ENCODE assay signal across 1 cellular context in genomic region chr1:99069146-99069545, GRCh38.
TF ChIP-seq lines count a peak whose summit lies in the region.

No MANE protein-coding gene starts in this region.

TF ChIP-seq in GM23338, 12 proteins besides CTCF, POLR2A, EP300 and RAD21 (continued from another document):
- TF ChIP-seq, protein P1, sequence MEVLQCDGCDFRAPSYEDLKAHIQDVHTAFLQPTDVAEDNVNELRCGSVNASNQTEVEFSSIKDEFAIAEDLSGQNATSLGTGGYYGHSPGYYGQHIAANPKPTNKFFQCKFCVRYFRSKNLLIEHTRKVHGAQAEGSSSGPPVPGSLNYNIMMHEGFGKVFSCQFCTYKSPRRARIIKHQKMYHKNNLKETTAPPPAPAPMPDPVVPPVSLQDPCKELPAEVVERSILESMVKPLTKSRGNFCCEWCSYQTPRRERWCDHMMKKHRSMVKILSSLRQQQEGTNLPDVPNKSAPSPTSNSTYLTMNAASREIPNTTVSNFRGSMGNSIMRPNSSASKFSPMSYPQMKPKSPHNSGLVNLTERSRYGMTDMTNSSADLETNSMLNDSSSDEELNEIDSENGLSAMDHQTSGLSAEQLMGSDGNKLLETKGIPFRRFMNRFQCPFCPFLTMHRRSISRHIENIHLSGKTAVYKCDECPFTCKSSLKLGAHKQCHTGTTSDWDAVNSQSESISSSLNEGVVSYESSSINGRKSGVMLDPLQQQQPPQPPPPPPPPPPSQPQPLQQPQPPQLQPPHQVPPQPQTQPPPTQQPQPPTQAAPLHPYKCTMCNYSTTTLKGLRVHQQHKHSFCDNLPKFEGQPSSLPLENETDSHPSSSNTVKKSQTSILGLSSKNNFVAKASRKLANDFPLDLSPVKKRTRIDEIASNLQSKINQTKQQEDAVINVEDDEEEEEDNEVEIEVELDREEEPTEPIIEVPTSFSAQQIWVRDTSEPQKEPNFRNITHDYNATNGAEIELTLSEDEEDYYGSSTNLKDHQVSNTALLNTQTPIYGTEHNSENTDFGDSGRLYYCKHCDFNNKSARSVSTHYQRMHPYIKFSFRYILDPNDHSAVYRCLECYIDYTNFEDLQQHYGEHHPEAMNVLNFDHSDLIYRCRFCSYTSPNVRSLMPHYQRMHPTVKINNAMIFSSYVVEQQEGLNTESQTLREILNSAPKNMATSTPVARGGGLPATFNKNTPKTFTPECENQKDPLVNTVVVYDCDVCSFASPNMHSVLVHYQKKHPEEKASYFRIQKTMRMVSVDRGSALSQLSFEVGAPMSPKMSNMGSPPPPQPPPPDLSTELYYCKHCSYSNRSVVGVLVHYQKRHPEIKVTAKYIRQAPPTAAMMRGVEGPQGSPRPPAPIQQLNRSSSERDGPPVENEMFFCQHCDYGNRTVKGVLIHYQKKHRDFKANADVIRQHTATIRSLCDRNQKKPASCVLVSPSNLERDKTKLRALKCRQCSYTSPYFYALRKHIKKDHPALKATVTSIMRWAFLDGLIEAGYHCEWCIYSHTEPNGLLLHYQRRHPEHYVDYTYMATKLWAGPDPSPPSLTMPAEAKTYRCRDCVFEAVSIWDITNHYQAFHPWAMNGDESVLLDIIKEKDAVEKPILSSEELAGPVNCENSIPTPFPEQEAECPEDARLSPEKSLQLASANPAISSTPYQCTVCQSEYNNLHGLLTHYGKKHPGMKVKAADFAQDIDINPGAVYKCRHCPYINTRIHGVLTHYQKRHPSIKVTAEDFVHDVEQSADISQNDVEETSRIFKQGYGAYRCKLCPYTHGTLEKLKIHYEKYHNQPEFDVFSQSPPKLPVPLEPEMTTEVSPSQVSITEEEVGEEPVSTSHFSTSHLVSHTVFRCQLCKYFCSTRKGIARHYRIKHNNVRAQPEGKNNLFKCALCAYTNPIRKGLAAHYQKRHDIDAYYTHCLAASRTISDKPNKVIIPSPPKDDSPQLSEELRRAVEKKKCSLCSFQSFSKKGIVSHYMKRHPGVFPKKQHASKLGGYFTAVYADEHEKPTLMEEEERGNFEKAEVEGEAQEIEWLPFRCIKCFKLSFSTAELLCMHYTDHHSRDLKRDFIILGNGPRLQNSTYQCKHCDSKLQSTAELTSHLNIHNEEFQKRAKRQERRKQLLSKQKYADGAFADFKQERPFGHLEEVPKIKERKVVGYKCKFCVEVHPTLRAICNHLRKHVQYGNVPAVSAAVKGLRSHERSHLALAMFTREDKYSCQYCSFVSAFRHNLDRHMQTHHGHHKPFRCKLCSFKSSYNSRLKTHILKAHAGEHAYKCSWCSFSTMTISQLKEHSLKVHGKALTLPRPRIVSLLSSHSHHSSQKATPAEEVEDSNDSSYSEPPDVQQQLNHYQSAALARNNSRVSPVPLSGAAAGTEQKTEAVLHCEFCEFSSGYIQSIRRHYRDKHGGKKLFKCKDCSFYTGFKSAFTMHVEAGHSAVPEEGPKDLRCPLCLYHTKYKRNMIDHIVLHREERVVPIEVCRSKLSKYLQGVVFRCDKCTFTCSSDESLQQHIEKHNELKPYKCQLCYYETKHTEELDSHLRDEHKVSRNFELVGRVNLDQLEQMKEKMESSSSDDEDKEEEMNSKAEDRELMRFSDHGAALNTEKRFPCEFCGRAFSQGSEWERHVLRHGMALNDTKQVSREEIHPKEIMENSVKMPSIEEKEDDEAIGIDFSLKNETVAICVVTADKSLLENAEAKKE (CRISPR knock-in tag; IDR thresholded peaks at IDR 0.05) = peak; percentile 37; the same call in 1 of the 2 replicates
- no peak for TF ChIP-seq ZNF114 (CRISPR knock-in tag; IDR thresholded peaks at IDR 0.05)
- TF ChIP-seq EZH2 (IDR thresholded peaks at IDR 0.05; ENCODE audit: low read depth, unreplicated experiment) = no peak
TF ChIP-seq in GM23338: peak in this region for 1.
